ENCODE assay signal across 13 cellular contexts in the genomic region with DNA sequence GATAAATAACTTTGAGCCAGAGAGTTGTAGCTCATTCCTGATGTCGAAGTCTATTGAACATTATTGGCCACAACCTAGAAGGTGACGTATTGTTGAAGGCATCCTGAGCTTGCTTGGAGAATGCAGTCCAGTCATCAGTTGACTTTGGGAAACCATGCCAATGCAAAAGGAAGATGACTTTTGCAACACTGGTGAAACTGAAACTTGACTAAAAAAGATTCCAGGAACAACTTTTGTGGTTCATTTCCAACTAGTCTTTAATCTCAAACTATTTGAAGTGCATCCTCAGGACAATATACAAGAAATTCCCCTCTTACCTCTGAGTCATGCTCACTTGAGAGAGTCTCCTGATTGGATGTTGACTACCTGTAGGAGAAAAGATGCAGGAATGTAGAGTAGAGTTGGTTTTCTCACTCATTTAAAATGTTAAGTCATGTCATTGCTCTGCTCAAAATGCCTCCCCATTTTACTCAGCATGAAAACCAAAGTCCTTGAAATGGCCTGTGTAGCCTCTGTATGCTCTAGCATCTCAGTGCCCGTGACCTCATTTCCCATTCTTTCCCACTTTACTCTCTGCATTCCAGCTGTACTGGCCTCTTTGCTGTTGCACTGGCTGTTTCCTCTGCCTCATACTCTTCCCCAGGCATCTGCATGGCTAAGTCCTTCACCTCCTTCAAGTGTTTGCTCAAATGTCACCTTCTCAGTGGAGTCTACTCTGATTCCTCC. TPM values are rescaled to one million over a fixed set of nuclear protein-coding genes. Genes with fewer than 3 reads are reported as not detected.
DNase-seq lines count a peak whose midpoint lies in the region; ATAC-seq and TF ChIP-seq lines count a peak whose summit lies in the region.
"Had no signal": no experiment of that assay in that cellular context is flagged by ENCODE, and none has a peak within 500 bp of the region (broad histone marks: within the 10 kb centered on the region; RNA-seq: fewer than 3 reads in every experiment).

No MANE protein-coding gene starts in this region.

- H3K9ac ChIP-seq in NT2/D1 (ENCODE audit: insufficient read length, low read depth): no peak overlapping the region
- H3K9ac ChIP-seq: BLaER1 had no signal

- H3K9me3 Mint-ChIP-seq in activated T-cell treated with anti-CD3 and anti-CD28 coated beads, Interleukin-2, amount 50 U/mL, for 24 hours: no peaks in the 10 kb centered on the region
- no peaks in the 10 kb centered on the region for H3K9me3 Mint-ChIP-seq in CD4-positive, alpha-beta T cell
- H3K9me3 Mint-ChIP-seq: activated naive CD4-positive, alpha-beta T cell treated with anti-CD3 and anti-CD28 coated beads for 36 hours had no signal

- no peaks in the 10 kb centered on the region for H3K27me3 Mint-ChIP-seq in activated T-cell treated with anti-CD3 and anti-CD28 coated beads, Interleukin-2, amount 50 U/mL, for 24 hours
- H3K27me3 Mint-ChIP-seq in CD4-positive, alpha-beta T cell: no peaks in the 10 kb centered on the region

- H3K27ac Mint-ChIP-seq in activated T-cell treated with anti-CD3 and anti-CD28 coated beads, Interleukin-2, amount 50 U/mL, for 24 hours: peak overlapping the region; percentile 71
- no peak overlapping the region for H3K27ac Mint-ChIP-seq in CD4-positive, alpha-beta T cell
- H3K27ac Mint-ChIP-seq: activated naive CD4-positive, alpha-beta T cell treated with anti-CD3 and anti-CD28 coated beads for 36 hours had no signal

- no peak for TF ChIP-seq CTCF in epithelial cell of proximal tubule (conservative IDR thresholded peaks at IDR 0.05; ENCODE audit: low read depth, low read length)
- TF ChIP-seq CTCF in CD4-positive, alpha-beta T cell (IDR thresholded peaks at IDR 0.05): no peak

- H3K36me3 Mint-ChIP-seq in activated T-cell treated with anti-CD3 and anti-CD28 coated beads, Interleukin-2, amount 50 U/mL, for 24 hours (ENCODE audit: low read depth): peaks cover 5% of the 10 kb centered on the region
- H3K36me3 Mint-ChIP-seq in CD4-positive, alpha-beta T cell (ENCODE audit: low read depth): no peaks in the 10 kb centered on the region

- H3K4me1 Mint-ChIP-seq in activated T-cell treated with anti-CD3 and anti-CD28 coated beads, Interleukin-2, amount 50 U/mL, for 24 hours (ENCODE audit: low read depth): peaks cover 57% of the 10 kb centered on the region
- H3K4me1 Mint-ChIP-seq in CD4-positive, alpha-beta T cell (ENCODE audit: low read depth): no peaks in the 10 kb centered on the region

- no peaks in the 10 kb centered on the region for H3K27me3 ChIP-seq in NT2/D1 (ENCODE audit: insufficient read depth, insufficient read length)
- no peaks in the 10 kb centered on the region for H3K27me3 ChIP-seq in CD4-positive, alpha-beta T cell (ENCODE audit: control insufficient read depth, insufficient read depth, low read length)
- H3K27me3 ChIP-seq: BLaER1, right atrium auricular region had no signal

- H3K4me1 ChIP-seq in NT2/D1 (ENCODE audit: insufficient read depth, insufficient read length): no peaks in the 10 kb centered on the region
- H3K4me1 ChIP-seq: BLaER1, left ventricle myocardium inferior, right atrium auricular region had no signal

- no peak overlapping the region for H3K4me3 ChIP-seq in NT2/D1 (ENCODE audit: insufficient read length, low read depth)
- no peak overlapping the region for H3K4me3 ChIP-seq in epithelial cell of proximal tubule (ENCODE audit: low read depth, low read length)
- H3K4me3 ChIP-seq: BLaER1, left ventricle myocardium inferior, right atrium auricular region had no signal

- POLR2A ChIA-PET in CD4-positive, alpha-beta T cell (lab: Charles Lee): no interaction called here

- H3K4me3 Mint-ChIP-seq in activated T-cell treated with anti-CD3 and anti-CD28 coated beads, Interleukin-2, amount 50 U/mL, for 24 hours: no peak overlapping the region
- no peak overlapping the region for H3K4me3 Mint-ChIP-seq in CD4-positive, alpha-beta T cell
- H3K4me3 Mint-ChIP-seq: activated naive CD4-positive, alpha-beta T cell treated with anti-CD3 and anti-CD28 coated beads for 36 hours had no signal

- DNase-seq in activated T-cell treated with anti-CD3 and anti-CD28 coated beads, Interleukin-2, amount 50 U/mL, for 24 hours: no peak
- no peak for DNase-seq in activated T-cell treated with anti-CD3 and anti-CD28 coated beads, Interleukin-2, amount 50 U/mL, for 1 hour
- DNase-seq in NT2/D1 (ENCODE audit: low read depth, low spot score) (peak; percentile 62), epithelial cell of proximal tubule (ENCODE audit: low read depth) (peak; percentile 95), stromal cell of bone marrow (ENCODE audit: low read depth) (peak; percentile 48), DMS79 (lab: John Stamatoyannopoulos, UW) (no peak)
- no peak for DNase-seq in stimulated activated naive CD4-positive, alpha-beta T cell treated with Interleukin-2 at 50 U/mL for 16 hours (lab: John Stamatoyannopoulos, UW)
- no peak for DNase-seq in CD4-positive, alpha-beta T cell
- DNase-seq: activated naive CD4-positive, alpha-beta T cell treated with anti-CD3 and anti-CD28 coated beads for 36 hours; left ventricle myocardium inferior; SW 1271 had no signal

- intact Hi-C loops in CD4-positive, alpha-beta T cell (cut with DNase I, micrococcal nuclease): no loop called here

- no peak overlapping the region for H3K27ac ChIP-seq in CD4-positive, alpha-beta T cell (ENCODE audit: low read depth, low read length)
- H3K27ac ChIP-seq: BLaER1, left ventricle myocardium inferior, right atrium auricular region had no signal

- peaks cover 8% of the 10 kb centered on the region for H3K36me3 ChIP-seq in NT2/D1 (ENCODE audit: insufficient read depth, insufficient read length, low read length)
- H3K36me3 ChIP-seq: left ventricle myocardium inferior had no signal

- CTCF ChIA-PET in CD4-positive, alpha-beta T cell (lab: Charles Lee): no interaction called here

- H3K9me3 ChIP-seq in NT2/D1 (ENCODE audit: insufficient read depth, low read length): no peaks in the 10 kb centered on the region; the same call in 1 of the 2 replicates
- no peaks in the 10 kb centered on the region for H3K9me3 ChIP-seq in CD4-positive, alpha-beta T cell (ENCODE audit: control insufficient read depth, low read length)
- H3K9me3 ChIP-seq: BLaER1, left ventricle myocardium inferior, right atrium auricular region had no signal

- ATAC-seq in CD4-positive, alpha-beta T cell (ENCODE audit: poor library complexity): no peak

RNA-seq across cellular contexts. Expression of gene LEPR, which starts 24.4 kb away (rescaled TPM):
- total RNA-seq in epithelial cell of proximal tubule: 10.6 and 12.4 TPM in 2 replicates
- under 1 TPM; 0.58 to 0.59 TPM for total RNA-seq in CD4-positive, alpha-beta T cell

RNA-seq across cellular contexts. Expression of gene LEPROT, which starts 24.4 kb away (rescaled TPM):
- total RNA-seq in epithelial cell of proximal tubule: 47.3 and 71.7 TPM in 2 replicates
- total RNA-seq in CD4-positive, alpha-beta T cell: 10 to 100 TPM; 20.2 to 23.9 TPM

Comparison
In these comparisons a context has a peak if more than half of its experiments do, and no peak if none do; other contexts are left out.
1. DNase-seq: peak in NT2/D1 (single experiment), epithelial cell of proximal tubule (single experiment) and stromal cell of bone marrow (single experiment); none in activated T-cell treated with anti-CD3 and anti-CD28 coated beads, Interleukin-2, amount 50 U/mL, for 24 hours (single experiment), activated T-cell treated with anti-CD3 and anti-CD28 coated beads, Interleukin-2, amount 50 U/mL, for 1 hour (single experiment), DMS79 (single experiment), stimulated activated naive CD4-positive, alpha-beta T cell treated with Interleukin-2 at 50 U/mL for 16 hours (single experiment) and CD4-positive, alpha-beta T cell (0 of 10).